ENCODE assay signal across 8 cellular contexts in the genomic region with DNA sequence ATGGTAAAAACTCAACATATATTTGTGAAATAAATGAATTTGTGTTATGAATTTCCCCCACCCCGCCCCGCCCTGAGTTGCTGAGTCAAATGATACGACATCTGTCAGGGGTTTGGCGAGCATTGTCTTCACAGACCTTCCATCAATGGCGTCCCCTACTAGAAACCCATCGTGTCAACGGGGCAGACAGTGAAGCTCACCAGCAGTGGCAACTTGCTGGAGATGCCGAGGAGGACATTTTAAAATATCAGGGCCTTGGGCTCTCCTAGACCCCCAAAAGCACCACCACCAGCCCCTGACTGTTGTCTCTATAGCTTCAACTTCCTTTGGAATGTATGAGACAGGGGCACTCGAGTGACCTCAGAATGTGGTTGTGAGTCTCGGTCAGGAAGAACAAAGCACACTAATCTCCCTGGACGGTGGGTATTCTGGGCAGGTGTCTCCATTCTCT. TPM values are rescaled to one million over a fixed set of nuclear protein-coding genes. Genes with fewer than 3 reads are reported as not detected.
DNase-seq lines count a peak whose midpoint lies in the region; ATAC-seq and TF ChIP-seq lines count a peak whose summit lies in the region.

No MANE protein-coding gene starts in this region.

- H3K27ac Mint-ChIP-seq in progenitor cell of endocrine pancreas, result peak overlapping the region; percentile 99

- no peak for ATAC-seq in GM21723 (IDR thresholded peaks at IDR 0.05; ENCODE audit: unreplicated experiment)

- H3K36me3 Mint-ChIP-seq in progenitor cell of endocrine pancreas (ENCODE audit: insufficient read depth), result peaks cover 11% of the 10 kb centered on the region

- no peaks in the 10 kb centered on the region for H3K9me3 Mint-ChIP-seq in progenitor cell of endocrine pancreas (ENCODE audit: low read depth)

- H3K4me3 Mint-ChIP-seq in progenitor cell of endocrine pancreas (ENCODE audit: low read depth), result peak overlapping the region; percentile 97

- H3K4me3 ChIP-seq in AG04449 (ENCODE audit: low read depth, low read length), result peak overlapping the region; percentile 81
- peak overlapping the region; percentile 84 for H3K4me3 ChIP-seq in HEK293 (ENCODE audit: low read depth, low read length)
- peak overlapping the region; percentile 83 for H3K4me3 ChIP-seq in fibroblast of villous mesenchyme (ENCODE audit: low read depth, low read length)

- POLR2A ChIA-PET in AG04449 (lab: Yijun Ruan, JAX), result interaction anchor here (0.7 to 2.2 kb wide), 12 partner anchors 9 to 141 kb away, joined by 3 to 19 read pairs (median 4); partner anchors contain the start of genes C11orf98 and HNRNPUL2
- POLR2A ChIA-PET in HEK293 (lab: Yijun Ruan, JAX), result interaction anchor here (0.5 to 3.5 kb wide), 19 partner anchors 10 to 161 kb away, joined by 3 to 25 read pairs (median 6); partner anchors contain the start of genes C11orf98, CSKMT, HNRNPUL2 and POLR2G
- POLR2A ChIA-PET in GM10248 (lab: Yijun Ruan, JAX), result interaction anchor here (0.6 to 2.4 kb wide), 17 partner anchors 9 to 141 kb away, joined by 3 to 25 read pairs (median 4); partner anchors contain the start of genes C11orf98, CSKMT, STX5 and TEX54

- H3K9me3 ChIP-seq in HEK293 (ENCODE audit: control insufficient read depth, insufficient read depth, low read depth, low read length), result no peaks in the 10 kb centered on the region

- no peak overlapping the region; the same call in 1 of the 2 replicates for H3K27ac ChIP-seq in HEK293 (ENCODE audit: extremely low read depth, low read depth, low read length)

- no peaks in the 10 kb centered on the region for H3K4me1 ChIP-seq in HEK293 (ENCODE audit: control insufficient read depth, insufficient read depth, low read length)

- H3K27me3 Mint-ChIP-seq in progenitor cell of endocrine pancreas, result no peaks in the 10 kb centered on the region

- CTCF ChIA-PET in AG04449 (lab: Yijun Ruan, JAX), result interaction anchor here (0.8 to 1.2 kb wide), 2 partner anchors 10 to 20 kb away, joined by 3 to 4 read pairs; no protein-coding TSS in a partner anchor
- CTCF ChIA-PET in HEK293 (lab: Yijun Ruan, JAX), result interaction anchor here (0.7 kb wide), 1 partner anchor 28 kb away, joined by 4 read pairs; no protein-coding TSS in a partner anchor
- CTCF ChIA-PET in GM10248 (lab: Yijun Ruan, JAX), result interaction anchor here (0.9 to 3.7 kb wide), 7 partner anchors 10 to 26 kb away, joined by 3 to 24 read pairs (median 4); partner anchors contain the start of genes STX5 and TMEM179B

- peaks cover 14% of the 10 kb centered on the region for H3K4me1 Mint-ChIP-seq in progenitor cell of endocrine pancreas (ENCODE audit: low read depth)

- DNase-seq in AG04449 (ENCODE audit: low read depth, low spot score) (no peak), fibroblast of villous mesenchyme (ENCODE audit: low read depth) (no peak), progenitor cell of endocrine pancreas (ENCODE audit: low spot score, unreplicated experiment) (no peak), GM10248 (ENCODE audit: extremely low spot score) (no peak), LoVo (ENCODE audit: low spot score) (no peak)
- DNase-seq in activated CD4-positive, alpha-beta T cell treated with anti-CD3 and anti-CD28 coated beads, Interleukin-2, amount 50 U/mL, for 4 hours, result peak; percentile 15 to 18

- peaks cover 13 to 34% of the 10 kb centered on the region in 2 experiments for H3K36me3 ChIP-seq in HEK293 (ENCODE audit: control insufficient read depth in 2 of 2, insufficient read depth in 1 of 2, low read length in 2 of 2)

- TF ChIP-seq CTCF in AG04449 (IDR thresholded peaks at IDR 0.05; ENCODE audit: insufficient read depth, low read length, missing control alignments) (no peak), HEK293 (tag by site-specific recombination; IDR thresholded peaks at IDR 0.05) (no peak), fibroblast of villous mesenchyme (IDR thresholded peaks at IDR 0.05; ENCODE audit: insufficient read depth, low read depth, low read length) (no peak), progenitor cell of endocrine pancreas (IDR thresholded peaks at IDR 0.05; ENCODE audit: unreplicated experiment) (no peak), GM10248 (IDR thresholded peaks at IDR 0.05; ENCODE audit: control extremely low read depth, extremely low read depth, low read depth, missing control alignments) (no peak)

TF ChIP-seq in HEK293, 187 proteins besides CTCF, POLR2A, EP300 and RAD21 (continues in another document):
- no peak for TF ChIP-seq ZNF658 (tag by site-specific recombination; IDR thresholded peaks at IDR 0.05)
- TF ChIP-seq, protein P1, sequence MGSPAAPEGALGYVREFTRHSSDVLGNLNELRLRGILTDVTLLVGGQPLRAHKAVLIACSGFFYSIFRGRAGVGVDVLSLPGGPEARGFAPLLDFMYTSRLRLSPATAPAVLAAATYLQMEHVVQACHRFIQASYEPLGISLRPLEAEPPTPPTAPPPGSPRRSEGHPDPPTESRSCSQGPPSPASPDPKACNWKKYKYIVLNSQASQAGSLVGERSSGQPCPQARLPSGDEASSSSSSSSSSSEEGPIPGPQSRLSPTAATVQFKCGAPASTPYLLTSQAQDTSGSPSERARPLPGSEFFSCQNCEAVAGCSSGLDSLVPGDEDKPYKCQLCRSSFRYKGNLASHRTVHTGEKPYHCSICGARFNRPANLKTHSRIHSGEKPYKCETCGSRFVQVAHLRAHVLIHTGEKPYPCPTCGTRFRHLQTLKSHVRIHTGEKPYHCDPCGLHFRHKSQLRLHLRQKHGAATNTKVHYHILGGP (tag by site-specific recombination; IDR thresholded peaks at IDR 0.05), result no peak
- TF ChIP-seq ZNF302 (tag by site-specific recombination; IDR thresholded peaks at IDR 0.05; ENCODE audit: low read depth), result no peak
- no peak for TF ChIP-seq ATF2 (tag by site-specific recombination; IDR thresholded peaks at IDR 0.05; ENCODE audit: low read depth)
- no peak for TF ChIP-seq ZNF623 (tag by site-specific recombination; IDR thresholded peaks at IDR 0.05)
- no peak for TF ChIP-seq EGR2 (tag by site-specific recombination; IDR thresholded peaks at IDR 0.05; ENCODE audit: low read depth)
- no peak for TF ChIP-seq HOXD13 (CRISPR knock-in tag; IDR thresholded peaks at IDR 0.05; ENCODE audit: borderline replicate concordance)
- TF ChIP-seq ZNF510 (tag by site-specific recombination; IDR thresholded peaks at IDR 0.05; ENCODE audit: insufficient replicate concordance), result no peak
- TF ChIP-seq ZBTB8A (tag by site-specific recombination; IDR thresholded peaks at IDR 0.05), result no peak
- no peak for TF ChIP-seq ZSCAN16 (tag by site-specific recombination; IDR thresholded peaks at IDR 0.05)
- TF ChIP-seq AEBP2 (tag by site-specific recombination; IDR thresholded peaks at IDR 0.05; ENCODE audit: borderline replicate concordance), result no peak
- no peak for TF ChIP-seq ZNF843 (tag by site-specific recombination; IDR thresholded peaks at IDR 0.05)
- TF ChIP-seq ZSCAN18 (tag by site-specific recombination; IDR thresholded peaks at IDR 0.05), result no peak
- TF ChIP-seq ZNF777 (tag by site-specific recombination; IDR thresholded peaks at IDR 0.05; ENCODE audit: borderline replicate concordance), result no peak
- TF ChIP-seq ZFP69B (tag by site-specific recombination; IDR thresholded peaks at IDR 0.05), result no peak
- TF ChIP-seq ZBTB21 (tag by site-specific recombination; IDR thresholded peaks at IDR 0.05), result no peak

RNA-seq across cellular contexts. Expression of gene NXF1, which starts 0.8 kb away (rescaled TPM):
- 28.3 and 33.2 TPM in 2 replicates for total RNA-seq in fibroblast of villous mesenchyme
- total RNA-seq in progenitor cell of endocrine pancreas, result 120 and 130 TPM in 2 replicates

RNA-seq across cellular contexts. Expression of gene TMEM223, which starts 14.2 kb away (rescaled TPM):
- total RNA-seq in fibroblast of villous mesenchyme (14.5 and 14.7 TPM in 2 replicates), progenitor cell of endocrine pancreas (18.6 and 19.8 TPM in 2 replicates)

RNA-seq across cellular contexts. Expression of gene TMEM179B, which starts 18.8 kb away (rescaled TPM):
- total RNA-seq in fibroblast of villous mesenchyme (38.0 and 45.8 TPM in 2 replicates), progenitor cell of endocrine pancreas (38.4 and 40.8 TPM in 2 replicates)

RNA-seq across cellular contexts. Expression of gene STX5, which starts 25.8 kb away (rescaled TPM):
- total RNA-seq in fibroblast of villous mesenchyme, result 35.1 and 47.5 TPM in 2 replicates
- 39.3 and 45.3 TPM in 2 replicates for total RNA-seq in progenitor cell of endocrine pancreas

RNA-seq across cellular contexts. Expression of gene TEX54, which starts 26.6 kb away (rescaled TPM):
- not detected in 2 replicates for total RNA-seq in fibroblast of villous mesenchyme
- total RNA-seq in progenitor cell of endocrine pancreas, result not detected in 2 replicates

Comparison
In these comparisons a context has a peak if more than half of its experiments do, and no peak if none do; other contexts are left out.
1. DNase-seq: peak in activated CD4-positive, alpha-beta T cell treated with anti-CD3 and anti-CD28 coated beads, Interleukin-2, amount 50 U/mL, for 4 hours (2 of 2); none in AG04449 (single experiment), fibroblast of villous mesenchyme (single experiment), progenitor cell of endocrine pancreas (single experiment), GM10248 (single experiment) and LoVo (single experiment).
2. Peak in every context shown above with its lines, with median percentiles within 50 percentile points of each other: H3K4me3 ChIP-seq.